ENCODE assay signal across 10 cellular contexts in genomic region chr6:112466378-112467151, GRCh38.
A peak's percentile ranks its signal among the peaks of the same experiment; 100 is the strongest.
DNase-seq lines count a peak whose midpoint lies in the region; ATAC-seq and TF ChIP-seq lines count a peak whose summit lies in the region.
"Had no signal": no experiment of that assay in that cellular context is flagged by ENCODE, and none has a peak within 500 bp of the region (broad histone marks: within the 10 kb centered on the region; RNA-seq: fewer than 3 reads in every experiment).

No MANE protein-coding gene starts in this region.

- TF ChIP-seq CTCF in AG10803 (conservative IDR thresholded peaks at IDR 0.05; ENCODE audit: low read length) (no peak), astrocyte of the spinal cord (IDR thresholded peaks at IDR 0.05; ENCODE audit: low read depth, low read length) (no peak)

- H3K4me3 ChIP-seq in AG10803 (ENCODE audit: low read length) (no peak overlapping the region), astrocyte of the spinal cord (ENCODE audit: low read depth, low read length) (no peak overlapping the region)

- in situ Hi-C loops in astrocyte of the spinal cord (cut with HindIII; ENCODE audit: low sequenced_read_pairs) = no loop called here

- intact Hi-C loops in posterior vena cava (cut with DNase I) = no loop called here

- DNase-seq in AG10803 (ENCODE audit: low read depth) = peak; percentile 79
- DNase-seq in astrocyte of the spinal cord (ENCODE audit: low read depth, low spot score) = peak; percentile 58
- DNase-seq in ureter (ENCODE audit: low spot score) = no peak
- no peak for DNase-seq in posterior vena cava (ENCODE audit: low spot score)
- DNase-seq in GDM1 (lab: John Stamatoyannopoulos, UW) = no peak
- DNase-seq: CD4-positive, CD25-positive, alpha-beta regulatory T cell had no signal

- ATAC-seq in GM21526 (IDR thresholded peaks at IDR 0.05; ENCODE audit: low FRiP score, unreplicated experiment) (peak; percentile 96), HG03520 (IDR thresholded peaks at IDR 0.05; ENCODE audit: unreplicated experiment) (peak; percentile 89), HG02571 (IDR thresholded peaks at IDR 0.05; ENCODE audit: unreplicated experiment) (no peak)
- ATAC-seq: left lobe of liver had no signal

Comparison
In these comparisons a context has a peak if more than half of its experiments do, and no peak if none do; other contexts are left out.
1. DNase-seq: peak in AG10803 (single experiment) and astrocyte of the spinal cord (single experiment); none in ureter (single experiment), posterior vena cava (single experiment) and GDM1 (single experiment).